In the genomic region with DNA sequence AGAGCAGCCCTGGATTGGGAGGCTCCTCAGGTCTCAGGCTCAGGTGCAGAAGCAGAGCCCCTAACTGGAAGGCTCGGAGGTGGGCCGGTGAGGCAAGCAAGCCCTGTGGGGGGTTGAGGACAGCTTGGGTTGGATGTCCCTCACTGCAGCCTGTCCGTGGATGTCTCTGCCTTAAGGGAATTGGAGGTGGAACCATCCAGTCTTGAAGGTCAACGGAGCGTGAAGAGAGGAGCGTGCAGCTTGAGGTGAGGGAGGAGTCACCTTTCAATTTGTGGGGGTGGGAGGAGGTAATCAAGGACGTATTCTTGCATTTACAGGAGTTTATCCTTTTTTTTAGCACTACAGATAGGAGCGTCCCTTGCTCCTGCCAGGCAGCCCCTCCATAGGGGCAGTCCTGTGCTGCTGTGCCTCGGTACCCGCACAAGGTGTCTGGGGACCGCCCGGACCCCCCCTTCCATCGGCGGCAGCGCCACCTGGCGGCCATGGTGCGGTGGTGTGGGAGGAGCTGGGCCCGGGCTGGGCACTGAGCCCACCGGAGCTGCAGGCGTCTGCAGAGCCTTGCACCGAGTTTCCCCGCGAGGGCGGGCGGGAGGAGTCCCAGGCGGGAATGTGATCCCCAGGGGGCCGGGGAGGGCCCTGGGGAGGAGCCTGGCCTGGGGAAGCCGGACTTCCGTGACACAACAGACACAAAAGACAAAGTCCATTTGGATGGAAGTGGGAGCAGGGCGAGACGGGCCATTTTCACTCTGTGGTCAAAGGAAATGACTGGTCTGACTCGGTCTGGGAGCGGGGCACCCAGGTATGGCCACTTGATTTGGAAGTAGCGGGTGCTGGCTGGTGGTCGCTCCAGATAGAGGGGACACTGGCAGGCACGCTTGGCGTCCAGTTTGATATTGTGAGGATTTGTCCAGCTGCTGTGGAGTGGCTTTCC, we compare ENCODE assay signal across 1 cellular context.
TF ChIP-seq lines count a peak whose summit lies in the region.

No MANE protein-coding gene starts in this region.

TF ChIP-seq in IMR-90, 13 proteins besides CTCF, POLR2A, EP300 and RAD21:
- TF ChIP-seq MAZ (IDR thresholded peaks at IDR 0.05; ENCODE audit: borderline replicate concordance, low read depth, low read length): peak; percentile 87
- peak; percentile 45 for TF ChIP-seq SMC3 (IDR thresholded peaks at IDR 0.05; ENCODE audit: low read depth, low read length)
- TF ChIP-seq BHLHE40 (IDR thresholded peaks at IDR 0.05; ENCODE audit: low read depth, low read length): no peak
TF ChIP-seq in IMR-90: peak in this region for 2.
